ENCODE assay signal across 16 cellular contexts in genomic region chr6:140303218-140303949, GRCh38.
A peak's percentile ranks its signal among the peaks of the same experiment; 100 is the strongest.
DNase-seq lines count a peak whose midpoint lies in the region; ATAC-seq and TF ChIP-seq lines count a peak whose summit lies in the region.
"Had no signal": no experiment of that assay in that cellular context is flagged by ENCODE, and none has a peak within 500 bp of the region (broad histone marks: within the 10 kb centered on the region; RNA-seq: fewer than 3 reads in every experiment).

No MANE protein-coding gene starts in this region.

- H3K27ac Mint-ChIP-seq in WTC11, result no peak overlapping the region
- H3K27ac Mint-ChIP-seq in CD8-positive, alpha-beta T cell, result no peak overlapping the region

- H3K4me1 ChIP-seq in mesendoderm (ENCODE audit: control insufficient read depth, low read depth, low read length), result no peaks in the 10 kb centered on the region
- H3K4me1 ChIP-seq in CD8-positive, alpha-beta T cell (ENCODE audit: insufficient read depth, low read length), result no peaks in the 10 kb centered on the region
- H3K4me1 ChIP-seq: BLaER1 treated with 17β-estradiol and CSF1 and Interleukin-3, amounts not matched to agents 10 nM and 100 nM had no signal

- no peak overlapping the region for H3K4me3 Mint-ChIP-seq in WTC11
- H3K4me3 Mint-ChIP-seq in CD8-positive, alpha-beta T cell, result no peak overlapping the region

- H3K79me1 ChIP-seq in mesendoderm (ENCODE audit: low read length), result no peaks in the 10 kb centered on the region

- no peaks in the 10 kb centered on the region for H3K79me2 ChIP-seq in mesendoderm (ENCODE audit: control insufficient read depth, insufficient read depth, low read length)

- peak; percentile 43 for DNase-seq in left cardiac atrium
- DNase-seq in cardiac septum (ENCODE audit: low spot score), result no peak
- DNase-seq in WTC11 (ENCODE audit: low spot score), result no peak
- no peak for DNase-seq in mesendoderm
- no peak for DNase-seq in ecto neural progenitor cell (ENCODE audit: low spot score)
- DNase-seq in CD8-positive, alpha-beta T cell, result no peak
- DNase-seq: EL, NCI-H1092, NCI-H1694, NCI-H774 had no signal

- H4K5ac ChIP-seq in mesendoderm (ENCODE audit: low read length), result no peak overlapping the region

- no peak overlapping the region for H3K18ac ChIP-seq in mesendoderm (ENCODE audit: low read length)

- CTCF ChIA-PET in WTC11 (lab: Charles Lee), result no interaction called here
- CTCF ChIA-PET in CD8-positive, alpha-beta T cell (lab: Charles Lee), result no interaction called here

- POLR2A ChIA-PET in WTC11 (lab: Charles Lee), result no interaction called here
- POLR2A ChIA-PET in CD8-positive, alpha-beta T cell (lab: Charles Lee), result no interaction called here

- H4K8ac ChIP-seq in mesendoderm (ENCODE audit: low read depth, low read length), result no peak overlapping the region

- no peak overlapping the region for H3K4ac ChIP-seq in mesendoderm (ENCODE audit: low read depth, low read length)

- ATAC-seq in left cardiac atrium, result peak; percentile 67 to 97
- ATAC-seq in WTC11, result peak; percentile 39; the same call in 1 of the 2 replicates
- ATAC-seq in HG03108 (IDR thresholded peaks at IDR 0.05; ENCODE audit: unreplicated experiment), result no peak
- ATAC-seq in CD8-positive, alpha-beta T cell, result no peak
- ATAC-seq in GM21825 (IDR thresholded peaks at IDR 0.05; ENCODE audit: unreplicated experiment), result no peak
- ATAC-seq: K562 had no signal

- no peaks in the 10 kb centered on the region for H3K9me3 Mint-ChIP-seq in WTC11
- H3K9me3 Mint-ChIP-seq in CD8-positive, alpha-beta T cell, result no peaks in the 10 kb centered on the region

- no CpG with 5 or more reads among the region's 8 CpGs for WGBS in mesendoderm (ENCODE audit: extremely low coverage, insufficient coverage, low lambda C conversion rate)

- no peak overlapping the region for H2BK120ac ChIP-seq in mesendoderm (ENCODE audit: low read depth, low read length)

- no peaks in the 10 kb centered on the region for H3K36me3 ChIP-seq in mesendoderm (ENCODE audit: control insufficient read depth, insufficient read depth, low read length)
- H3K36me3 ChIP-seq in CD8-positive, alpha-beta T cell (ENCODE audit: insufficient read depth, low read length), result no peaks in the 10 kb centered on the region
- H3K36me3 ChIP-seq: BLaER1 treated with 17β-estradiol and CSF1 and Interleukin-3, amounts not matched to agents 10 nM and 100 nM had no signal

- no peak overlapping the region for H2BK5ac ChIP-seq in mesendoderm (ENCODE audit: low read length)

- H3K27ac ChIP-seq in mesendoderm (ENCODE audit: low read depth, low read length), result no peak overlapping the region
- no peak overlapping the region for H3K27ac ChIP-seq in CD8-positive, alpha-beta T cell (ENCODE audit: low read depth, low read length)
- H3K27ac ChIP-seq: BLaER1 treated with 17β-estradiol and CSF1 and Interleukin-3, amounts not matched to agents 10 nM and 100 nM; HL-60; SK-N-MC had no signal

- no peak overlapping the region for H2AK5ac ChIP-seq in mesendoderm (ENCODE audit: low read length)

- no peaks in the 10 kb centered on the region for H3K9me3 ChIP-seq in CD8-positive, alpha-beta T cell (ENCODE audit: low read length)
- H3K9me3 ChIP-seq: BLaER1 treated with 17β-estradiol and CSF1 and Interleukin-3, amounts not matched to agents 10 nM and 100 nM had no signal

- no peaks in the 10 kb centered on the region for H3K27me3 ChIP-seq in mesendoderm (ENCODE audit: insufficient read depth, low read length, poor library complexity)
- H3K27me3 ChIP-seq in CD8-positive, alpha-beta T cell (ENCODE audit: insufficient read depth, low read length), result no peaks in the 10 kb centered on the region
- H3K27me3 ChIP-seq: BLaER1 treated with 17β-estradiol and CSF1 and Interleukin-3, amounts not matched to agents 10 nM and 100 nM had no signal

- H3K23ac ChIP-seq in mesendoderm (ENCODE audit: low read length), result peak overlapping the region; percentile 24

- H3K36me3 Mint-ChIP-seq in WTC11, result no peaks in the 10 kb centered on the region
- H3K36me3 Mint-ChIP-seq in CD8-positive, alpha-beta T cell, result no peaks in the 10 kb centered on the region

- no peaks in the 10 kb centered on the region for H3K27me3 Mint-ChIP-seq in WTC11 (ENCODE audit: low read depth)
- peaks cover 8% of the 10 kb centered on the region for H3K27me3 Mint-ChIP-seq in CD8-positive, alpha-beta T cell (ENCODE audit: low read depth)

- H3K4me3 ChIP-seq in mesendoderm (ENCODE audit: low read length), result no peak overlapping the region
- no peak overlapping the region for H3K4me3 ChIP-seq in CD8-positive, alpha-beta T cell (ENCODE audit: low read depth, low read length)
- H3K4me3 ChIP-seq: BLaER1 treated with 17β-estradiol and CSF1 and Interleukin-3, amounts not matched to agents 10 nM and 100 nM; K562; SK-N-MC had no signal

- intact Hi-C loops in left cardiac atrium (cut with DNase I) (no loop called here), cardiac septum (cut with DNase I) (no loop called here)
- intact Hi-C loops in CD8-positive, alpha-beta T cell (cut with DNase I, micrococcal nuclease), result no loop called here

- no peak overlapping the region for H3K4me2 ChIP-seq in mesendoderm (ENCODE audit: low read length)
- H3K4me2 ChIP-seq: BLaER1 treated with 17β-estradiol and CSF1 and Interleukin-3, amounts not matched to agents 10 nM and 100 nM had no signal

- H2BK15ac ChIP-seq in mesendoderm (replicated peaks; ENCODE audit: low read depth), result no peak overlapping the region

- no peak for TF ChIP-seq CTCF in WTC11 (IDR thresholded peaks at IDR 0.05)
- no peak for TF ChIP-seq CTCF in CD8-positive, alpha-beta T cell (IDR thresholded peaks at IDR 0.05)

- H3K4me1 Mint-ChIP-seq in WTC11, result peaks cover 6% of the 10 kb centered on the region
- no peaks in the 10 kb centered on the region for H3K4me1 Mint-ChIP-seq in CD8-positive, alpha-beta T cell (ENCODE audit: low read depth)

- H3K9ac ChIP-seq in mesendoderm (ENCODE audit: low read length), result no peak overlapping the region
- H3K9ac ChIP-seq: BLaER1 treated with 17β-estradiol and CSF1 and Interleukin-3, amounts not matched to agents 10 nM and 100 nM had no signal

- H3K56ac ChIP-seq in mesendoderm (ENCODE audit: low read length), result no peak overlapping the region

TF ChIP-seq in WTC11, 78 proteins besides CTCF, POLR2A, EP300 and RAD21:
- TF ChIP-seq TEAD4 (CRISPR knock-in tag; IDR thresholded peaks at IDR 0.05), result no peak
- TF ChIP-seq TCF7 (CRISPR knock-in tag; IDR thresholded peaks at IDR 0.05; ENCODE audit: low read depth), result no peak
- TF ChIP-seq SMAD4 (CRISPR knock-in tag; IDR thresholded peaks at IDR 0.05), result no peak
- TF ChIP-seq CREB1 (CRISPR knock-in tag; IDR thresholded peaks at IDR 0.05), result no peak
- no peak for TF ChIP-seq USF2 (CRISPR knock-in tag; IDR thresholded peaks at IDR 0.05)
- TF ChIP-seq PRDM15 (CRISPR knock-in tag; IDR thresholded peaks at IDR 0.05), result no peak
- no peak for TF ChIP-seq HMGA2 (CRISPR knock-in tag; IDR thresholded peaks at IDR 0.05)
- TF ChIP-seq ZNF423 (CRISPR knock-in tag; IDR thresholded peaks at IDR 0.05), result no peak
- no peak for TF ChIP-seq SOX15 (CRISPR knock-in tag; IDR thresholded peaks at IDR 0.05)
- TF ChIP-seq GABPB1 (CRISPR knock-in tag; IDR thresholded peaks at IDR 0.05), result no peak
- TF ChIP-seq NFYB (CRISPR knock-in tag; conservative IDR thresholded peaks at IDR 0.05; ENCODE audit: low read depth), result no peak
- TF ChIP-seq PREB (CRISPR knock-in tag; IDR thresholded peaks at IDR 0.05; ENCODE audit: borderline replicate concordance), result no peak
- no peak for TF ChIP-seq NR2C2 (CRISPR knock-in tag; IDR thresholded peaks at IDR 0.05)
- no peak for TF ChIP-seq TEAD1 (CRISPR knock-in tag; IDR thresholded peaks at IDR 0.05)
- TF ChIP-seq ZNF138 (CRISPR knock-in tag; conservative IDR thresholded peaks at IDR 0.05), result no peak

Comparison
In these comparisons a context has a peak if more than half of its experiments do, and no peak if none do; other contexts are left out.
1. ATAC-seq: peak in left cardiac atrium (2 of 2) and WTC11 (single experiment); none in HG03108 (single experiment), CD8-positive, alpha-beta T cell (single experiment) and GM21825 (single experiment).